In the genomic region with DNA sequence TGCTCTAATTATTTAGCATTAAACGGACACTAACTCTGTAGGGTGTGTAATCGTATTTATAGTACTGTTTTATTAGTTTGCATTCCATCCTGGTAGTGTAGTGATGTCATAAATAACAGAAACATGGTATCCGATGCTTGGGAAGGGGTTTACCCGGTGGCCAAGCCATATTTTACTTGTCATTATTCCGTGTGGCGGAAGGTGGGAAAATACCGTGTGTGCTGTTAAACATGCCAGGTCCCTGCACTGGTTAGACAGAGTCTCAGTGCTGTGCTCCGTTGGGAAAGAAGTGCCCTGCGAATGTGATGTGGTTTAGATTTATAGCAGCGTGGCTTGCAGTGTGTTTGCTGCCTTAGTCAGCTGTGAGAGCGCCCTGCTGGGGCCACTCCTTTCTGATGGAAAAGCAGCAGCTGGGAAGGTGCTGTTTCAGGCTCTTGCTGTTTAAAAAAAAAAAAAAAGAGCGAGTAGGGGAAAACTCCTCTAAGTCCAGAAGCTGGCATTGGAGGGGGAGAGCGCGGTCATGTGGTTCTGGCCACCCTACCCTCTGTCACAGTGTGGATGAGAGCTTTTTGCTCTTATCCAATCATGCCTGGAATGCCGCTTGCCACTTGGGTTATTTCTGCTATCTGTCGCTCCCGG, we compare ENCODE assay signal across 1 cellular context.
TF ChIP-seq lines count a peak whose summit lies in the region.

No MANE protein-coding gene starts in this region.

TF ChIP-seq in HEK293, 187 proteins besides CTCF, POLR2A, EP300 and RAD21 (continued from another document and continues in another):
- TF ChIP-seq ZNF175 (tag by site-specific recombination; IDR thresholded peaks at IDR 0.05) (no peak), ZNF239 (tag by site-specific recombination; IDR thresholded peaks at IDR 0.05) (no peak), BCL11B (tag by site-specific recombination; IDR thresholded peaks at IDR 0.05; ENCODE audit: low read depth) (no peak), KLF16 (tag by site-specific recombination; IDR thresholded peaks at IDR 0.05) (0 out of 2 replicates have a peak, but pooled peaks have one; percentile 24), SP2 (tag by site-specific recombination; IDR thresholded peaks at IDR 0.05) (peak; percentile 9; the same call in 1 of the 2 replicates), HOXA7 (CRISPR knock-in tag; IDR thresholded peaks at IDR 0.05; ENCODE audit: borderline replicate concordance) (no peak), ZNF768 (tag by site-specific recombination; IDR thresholded peaks at IDR 0.05) (no peak), ZNF529 (tag by site-specific recombination; IDR thresholded peaks at IDR 0.05; ENCODE audit: insufficient replicate concordance) (no peak), ZNF221 (tag by site-specific recombination; IDR thresholded peaks at IDR 0.05; ENCODE audit: borderline replicate concordance) (no peak), ZNF184 (tag by site-specific recombination; IDR thresholded peaks at IDR 0.05) (no peak), ZNF664 (tag by site-specific recombination; IDR thresholded peaks at IDR 0.05) (no peak), RBAK (tag by site-specific recombination; IDR thresholded peaks at IDR 0.05) (no peak), ZNF561 (tag by site-specific recombination; IDR thresholded peaks at IDR 0.05; ENCODE audit: borderline replicate concordance) (no peak), MYNN (tag by site-specific recombination; IDR thresholded peaks at IDR 0.05; ENCODE audit: borderline replicate concordance) (no peak), KLF1 (tag by site-specific recombination; IDR thresholded peaks at IDR 0.05) (0 out of 2 replicates have a peak, but pooled peaks have one; percentile 21), ZBTB17 (tag by site-specific recombination; IDR thresholded peaks at IDR 0.05) (peak; percentile 34; the same call in 1 of the 2 replicates), REPIN1 (tag by site-specific recombination; IDR thresholded peaks at IDR 0.05; ENCODE audit: low read depth) (no peak), ZNF777 (tag by site-specific recombination; IDR thresholded peaks at IDR 0.05; ENCODE audit: borderline replicate concordance) (no peak), OSR2 (tag by site-specific recombination; IDR thresholded peaks at IDR 0.05) (peak; percentile 23; the same call in 1 of the 2 replicates), ZNF660 (tag by site-specific recombination; IDR thresholded peaks at IDR 0.05) (no peak), ZFP3 (tag by site-specific recombination; IDR thresholded peaks at IDR 0.05; ENCODE audit: low read depth) (no peak), ZFP41 (tag by site-specific recombination; IDR thresholded peaks at IDR 0.05; ENCODE audit: borderline replicate concordance) (no peak), ZNF677 (tag by site-specific recombination; IDR thresholded peaks at IDR 0.05) (no peak), ZNF24 (tag by site-specific recombination; IDR thresholded peaks at IDR 0.05) (no peak), SCRT2 (tag by site-specific recombination; IDR thresholded peaks at IDR 0.05) (no peak), ZNF335 (tag by site-specific recombination; conservative IDR thresholded peaks at IDR 0.05) (no peak), ZNF19 (tag by site-specific recombination; IDR thresholded peaks at IDR 0.05; ENCODE audit: low read depth) (no peak), SP3 (tag by site-specific recombination; IDR thresholded peaks at IDR 0.05) (no peak), ZIC2 (tag by site-specific recombination; IDR thresholded peaks at IDR 0.05) (peak; percentile 53), HOXD13 (CRISPR knock-in tag; IDR thresholded peaks at IDR 0.05; ENCODE audit: borderline replicate concordance) (no peak), ZBTB8A (tag by site-specific recombination; IDR thresholded peaks at IDR 0.05) (no peak), ZNF140 (tag by site-specific recombination; IDR thresholded peaks at IDR 0.05) (no peak), SALL2 (tag by site-specific recombination; IDR thresholded peaks at IDR 0.05; ENCODE audit: borderline replicate concordance) (no peak), SCRT1 (tag by site-specific recombination; IDR thresholded peaks at IDR 0.05; ENCODE audit: borderline replicate concordance) (no peak), ZBTB1 (tag by site-specific recombination; IDR thresholded peaks at IDR 0.05) (no peak), ZNF670 (tag by site-specific recombination; IDR thresholded peaks at IDR 0.05; ENCODE audit: low read depth) (no peak), ZNF544 (tag by site-specific recombination; IDR thresholded peaks at IDR 0.05) (no peak), ZNF350 (tag by site-specific recombination; IDR thresholded peaks at IDR 0.05) (no peak), ZFP37 (tag by site-specific recombination; IDR thresholded peaks at IDR 0.05) (0 out of 2 replicates have a peak, but pooled peaks have one; percentile 48), ZSCAN23 (tag by site-specific recombination; IDR thresholded peaks at IDR 0.05) (no peak), ZNF76 (tag by site-specific recombination; IDR thresholded peaks at IDR 0.05; ENCODE audit: borderline replicate concordance, low read depth) (no peak), ZNF629 (tag by site-specific recombination; IDR thresholded peaks at IDR 0.05) (peak; percentile 81), ZNF354C (tag by site-specific recombination; IDR thresholded peaks at IDR 0.05; ENCODE audit: borderline replicate concordance, low read depth) (no peak), ZNF133 (tag by site-specific recombination; IDR thresholded peaks at IDR 0.05) (no peak)
- TF ChIP-seq, protein P1, sequence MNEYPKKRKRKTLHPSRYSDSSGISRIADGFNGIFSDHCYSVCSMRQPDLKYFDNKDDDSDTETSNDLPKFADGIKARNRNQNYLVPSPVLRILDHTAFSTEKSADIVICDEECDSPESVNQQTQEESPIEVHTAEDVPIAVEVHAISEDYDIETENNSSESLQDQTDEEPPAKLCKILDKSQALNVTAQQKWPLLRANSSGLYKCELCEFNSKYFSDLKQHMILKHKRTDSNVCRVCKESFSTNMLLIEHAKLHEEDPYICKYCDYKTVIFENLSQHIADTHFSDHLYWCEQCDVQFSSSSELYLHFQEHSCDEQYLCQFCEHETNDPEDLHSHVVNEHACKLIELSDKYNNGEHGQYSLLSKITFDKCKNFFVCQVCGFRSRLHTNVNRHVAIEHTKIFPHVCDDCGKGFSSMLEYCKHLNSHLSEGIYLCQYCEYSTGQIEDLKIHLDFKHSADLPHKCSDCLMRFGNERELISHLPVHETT (tag by site-specific recombination; IDR thresholded peaks at IDR 0.05): no peak
- TF ChIP-seq, protein P2, sequence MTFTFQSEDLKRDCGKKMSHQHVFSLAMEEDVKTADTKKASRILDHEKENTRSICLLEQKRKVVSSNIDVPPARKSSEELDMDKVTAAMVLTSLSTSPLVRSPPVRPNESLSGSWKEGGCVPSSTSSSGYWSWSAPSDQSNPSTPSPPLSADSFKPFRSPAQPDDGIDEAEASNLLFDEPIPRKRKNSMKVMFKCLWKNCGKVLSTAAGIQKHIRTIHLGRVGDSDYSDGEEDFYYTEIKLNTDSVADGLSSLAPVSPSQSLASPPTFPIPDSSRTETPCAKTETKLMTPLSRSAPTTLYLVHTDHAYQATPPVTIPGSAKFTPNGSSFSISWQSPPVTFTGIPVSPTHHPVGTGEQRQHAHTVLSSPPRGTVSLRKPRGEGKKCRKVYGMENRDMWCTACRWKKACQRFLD (tag by site-specific recombination; IDR thresholded peaks at IDR 0.05): no peak
- TF ChIP-seq, protein P3, sequence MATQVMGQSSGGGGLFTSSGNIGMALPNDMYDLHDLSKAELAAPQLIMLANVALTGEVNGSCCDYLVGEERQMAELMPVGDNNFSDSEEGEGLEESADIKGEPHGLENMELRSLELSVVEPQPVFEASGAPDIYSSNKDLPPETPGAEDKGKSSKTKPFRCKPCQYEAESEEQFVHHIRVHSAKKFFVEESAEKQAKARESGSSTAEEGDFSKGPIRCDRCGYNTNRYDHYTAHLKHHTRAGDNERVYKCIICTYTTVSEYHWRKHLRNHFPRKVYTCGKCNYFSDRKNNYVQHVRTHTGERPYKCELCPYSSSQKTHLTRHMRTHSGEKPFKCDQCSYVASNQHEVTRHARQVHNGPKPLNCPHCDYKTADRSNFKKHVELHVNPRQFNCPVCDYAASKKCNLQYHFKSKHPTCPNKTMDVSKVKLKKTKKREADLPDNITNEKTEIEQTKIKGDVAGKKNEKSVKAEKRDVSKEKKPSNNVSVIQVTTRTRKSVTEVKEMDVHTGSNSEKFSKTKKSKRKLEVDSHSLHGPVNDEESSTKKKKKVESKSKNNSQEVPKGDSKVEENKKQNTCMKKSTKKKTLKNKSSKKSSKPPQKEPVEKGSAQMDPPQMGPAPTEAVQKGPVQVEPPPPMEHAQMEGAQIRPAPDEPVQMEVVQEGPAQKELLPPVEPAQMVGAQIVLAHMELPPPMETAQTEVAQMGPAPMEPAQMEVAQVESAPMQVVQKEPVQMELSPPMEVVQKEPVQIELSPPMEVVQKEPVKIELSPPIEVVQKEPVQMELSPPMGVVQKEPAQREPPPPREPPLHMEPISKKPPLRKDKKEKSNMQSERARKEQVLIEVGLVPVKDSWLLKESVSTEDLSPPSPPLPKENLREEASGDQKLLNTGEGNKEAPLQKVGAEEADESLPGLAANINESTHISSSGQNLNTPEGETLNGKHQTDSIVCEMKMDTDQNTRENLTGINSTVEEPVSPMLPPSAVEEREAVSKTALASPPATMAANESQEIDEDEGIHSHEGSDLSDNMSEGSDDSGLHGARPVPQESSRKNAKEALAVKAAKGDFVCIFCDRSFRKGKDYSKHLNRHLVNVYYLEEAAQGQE (tag by site-specific recombination; IDR thresholded peaks at IDR 0.05): no peak
- TF ChIP-seq, protein P4, sequence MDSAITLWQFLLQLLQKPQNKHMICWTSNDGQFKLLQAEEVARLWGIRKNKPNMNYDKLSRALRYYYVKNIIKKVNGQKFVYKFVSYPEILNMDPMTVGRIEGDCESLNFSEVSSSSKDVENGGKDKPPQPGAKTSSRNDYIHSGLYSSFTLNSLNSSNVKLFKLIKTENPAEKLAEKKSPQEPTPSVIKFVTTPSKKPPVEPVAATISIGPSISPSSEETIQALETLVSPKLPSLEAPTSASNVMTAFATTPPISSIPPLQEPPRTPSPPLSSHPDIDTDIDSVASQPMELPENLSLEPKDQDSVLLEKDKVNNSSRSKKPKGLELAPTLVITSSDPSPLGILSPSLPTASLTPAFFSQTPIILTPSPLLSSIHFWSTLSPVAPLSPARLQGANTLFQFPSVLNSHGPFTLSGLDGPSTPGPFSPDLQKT (IDR thresholded peaks at IDR 0.05; ENCODE audit: borderline replicate concordance, low read depth, low read length): no peak
- TF ChIP-seq, protein P5, sequence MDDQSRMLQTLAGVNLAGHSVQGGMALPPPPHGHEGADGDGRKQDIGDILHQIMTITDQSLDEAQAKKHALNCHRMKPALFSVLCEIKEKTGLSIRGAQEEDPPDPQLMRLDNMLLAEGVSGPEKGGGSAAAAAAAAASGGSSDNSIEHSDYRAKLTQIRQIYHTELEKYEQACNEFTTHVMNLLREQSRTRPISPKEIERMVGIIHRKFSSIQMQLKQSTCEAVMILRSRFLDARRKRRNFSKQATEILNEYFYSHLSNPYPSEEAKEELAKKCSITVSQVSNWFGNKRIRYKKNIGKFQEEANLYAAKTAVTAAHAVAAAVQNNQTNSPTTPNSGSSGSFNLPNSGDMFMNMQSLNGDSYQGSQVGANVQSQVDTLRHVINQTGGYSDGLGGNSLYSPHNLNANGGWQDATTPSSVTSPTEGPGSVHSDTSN (CRISPR knock-in tag; IDR thresholded peaks at IDR 0.05): no peak
- TF ChIP-seq, protein P6, sequence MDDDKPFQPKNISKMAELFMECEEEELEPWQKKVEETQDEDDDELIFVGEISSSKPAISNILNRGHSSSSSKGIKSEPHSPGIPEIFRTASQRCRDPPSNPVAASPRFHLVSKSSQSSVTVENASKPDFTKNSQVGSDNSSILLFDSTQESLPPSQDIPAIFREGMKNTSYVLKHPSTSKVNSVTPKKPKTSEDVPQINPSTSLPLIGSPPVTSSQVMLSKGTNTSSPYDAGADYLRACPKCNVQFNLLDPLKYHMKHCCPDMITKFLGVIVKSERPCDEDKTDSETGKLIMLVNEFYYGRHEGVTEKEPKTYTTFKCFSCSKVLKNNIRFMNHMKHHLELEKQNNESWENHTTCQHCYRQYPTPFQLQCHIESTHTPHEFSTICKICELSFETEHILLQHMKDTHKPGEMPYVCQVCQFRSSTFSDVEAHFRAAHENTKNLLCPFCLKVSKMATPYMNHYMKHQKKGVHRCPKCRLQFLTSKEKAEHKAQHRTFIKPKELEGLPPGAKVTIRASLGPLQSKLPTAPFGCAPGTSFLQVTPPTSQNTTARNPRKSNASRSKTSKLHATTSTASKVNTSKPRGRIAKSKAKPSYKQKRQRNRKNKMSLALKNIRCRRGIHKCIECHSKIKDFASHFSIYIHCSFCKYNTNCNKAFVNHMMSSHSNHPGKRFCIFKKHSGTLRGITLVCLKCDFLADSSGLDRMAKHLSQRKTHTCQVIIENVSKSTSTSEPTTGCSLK (tag by site-specific recombination; IDR thresholded peaks at IDR 0.05): no peak
- TF ChIP-seq, protein P7, sequence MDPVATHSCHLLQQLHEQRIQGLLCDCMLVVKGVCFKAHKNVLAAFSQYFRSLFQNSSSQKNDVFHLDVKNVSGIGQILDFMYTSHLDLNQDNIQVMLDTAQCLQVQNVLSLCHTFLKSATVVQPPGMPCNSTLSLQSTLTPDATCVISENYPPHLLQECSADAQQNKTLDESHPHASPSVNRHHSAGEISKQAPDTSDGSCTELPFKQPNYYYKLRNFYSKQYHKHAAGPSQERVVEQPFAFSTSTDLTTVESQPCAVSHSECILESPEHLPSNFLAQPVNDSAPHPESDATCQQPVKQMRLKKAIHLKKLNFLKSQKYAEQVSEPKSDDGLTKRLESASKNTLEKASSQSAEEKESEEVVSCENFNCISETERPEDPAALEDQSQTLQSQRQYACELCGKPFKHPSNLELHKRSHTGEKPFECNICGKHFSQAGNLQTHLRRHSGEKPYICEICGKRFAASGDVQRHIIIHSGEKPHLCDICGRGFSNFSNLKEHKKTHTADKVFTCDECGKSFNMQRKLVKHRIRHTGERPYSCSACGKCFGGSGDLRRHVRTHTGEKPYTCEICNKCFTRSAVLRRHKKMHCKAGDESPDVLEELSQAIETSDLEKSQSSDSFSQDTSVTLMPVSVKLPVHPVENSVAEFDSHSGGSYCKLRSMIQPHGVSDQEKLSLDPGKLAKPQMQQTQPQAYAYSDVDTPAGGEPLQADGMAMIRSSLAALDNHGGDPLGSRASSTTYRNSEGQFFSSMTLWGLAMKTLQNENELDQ (tag by site-specific recombination; IDR thresholded peaks at IDR 0.05; ENCODE audit: low read depth): no peak
- TF ChIP-seq, protein P8, sequence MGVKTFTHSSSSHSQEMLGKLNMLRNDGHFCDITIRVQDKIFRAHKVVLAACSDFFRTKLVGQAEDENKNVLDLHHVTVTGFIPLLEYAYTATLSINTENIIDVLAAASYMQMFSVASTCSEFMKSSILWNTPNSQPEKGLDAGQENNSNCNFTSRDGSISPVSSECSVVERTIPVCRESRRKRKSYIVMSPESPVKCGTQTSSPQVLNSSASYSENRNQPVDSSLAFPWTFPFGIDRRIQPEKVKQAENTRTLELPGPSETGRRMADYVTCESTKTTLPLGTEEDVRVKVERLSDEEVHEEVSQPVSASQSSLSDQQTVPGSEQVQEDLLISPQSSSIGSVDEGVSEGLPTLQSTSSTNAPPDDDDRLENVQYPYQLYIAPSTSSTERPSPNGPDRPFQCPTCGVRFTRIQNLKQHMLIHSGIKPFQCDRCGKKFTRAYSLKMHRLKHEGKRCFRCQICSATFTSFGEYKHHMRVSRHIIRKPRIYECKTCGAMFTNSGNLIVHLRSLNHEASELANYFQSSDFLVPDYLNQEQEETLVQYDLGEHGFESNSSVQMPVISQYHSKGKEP (tag by site-specific recombination; IDR thresholded peaks at IDR 0.05): no peak
